ENCODE assay signal across 26 cellular contexts in the genomic region with DNA sequence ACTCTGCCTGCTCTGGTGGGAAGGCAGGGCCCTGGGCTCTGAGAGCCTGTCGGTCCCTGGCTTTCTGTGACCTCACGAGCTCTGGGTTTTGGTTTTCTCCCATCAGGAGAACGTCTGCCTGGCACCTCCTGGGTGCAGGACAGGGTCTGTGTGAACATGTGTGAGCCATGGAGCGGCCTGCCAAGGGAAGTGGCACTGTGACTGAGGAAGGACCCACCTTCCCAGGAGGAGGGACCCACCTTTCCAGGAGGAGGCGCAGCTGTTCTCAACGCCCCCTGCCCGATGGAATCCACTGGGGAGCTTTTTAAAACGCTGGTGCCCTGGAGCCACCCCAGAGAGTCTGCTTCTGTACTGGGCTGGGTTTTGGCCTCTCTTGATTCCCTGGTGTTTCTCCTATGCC.
A peak's percentile ranks its signal among the peaks of the same experiment; 100 is the strongest.
DNase-seq lines count a peak whose midpoint lies in the region; ATAC-seq and TF ChIP-seq lines count a peak whose summit lies in the region.
"Had no signal": no experiment of that assay in that cellular context is flagged by ENCODE, and none has a peak within 500 bp of the region (broad histone marks: within the 10 kb centered on the region; RNA-seq: fewer than 3 reads in every experiment).

No MANE protein-coding gene starts in this region.

- H2AFZ ChIP-seq in Loucy (ENCODE audit: low read length), result peak overlapping the region; percentile 15; the same call in 1 of the 2 replicates

- peak overlapping the region; percentile 43 for H3K4me3 Mint-ChIP-seq in glutamatergic neuron (ENCODE audit: unreplicated experiment)
- no peak overlapping the region for H3K4me3 Mint-ChIP-seq in progenitor cell of endocrine pancreas (ENCODE audit: low read depth)
- H3K4me3 Mint-ChIP-seq: activated CD4-positive, alpha-beta T cell treated with anti-CD3 and anti-CD28 coated beads for 36 hours; activated T-cell treated with anti-CD3 and anti-CD28 coated beads, Interleukin-2, amount 50 U/mL, for 4 hours; T-cell had no signal

- no peak overlapping the region for H3K4me3 ChIP-seq in AG04450 (ENCODE audit: low read depth, low read length)
- no peak overlapping the region for H3K4me3 ChIP-seq in Loucy (ENCODE audit: low read length, poor library complexity, severe bottlenecking)
- H3K4me3 ChIP-seq: lower lobe of right lung, stomach, upper lobe of right lung had no signal

- H3K79me2 ChIP-seq in Loucy (ENCODE audit: insufficient read depth, low read length), result no peaks in the 10 kb centered on the region

- H3K9ac ChIP-seq in Loucy (ENCODE audit: low read depth, low read length, poor library complexity, severe bottlenecking), result no peak overlapping the region

- no peak overlapping the region for H3K4me2 ChIP-seq in Loucy (ENCODE audit: low read depth, low read length, poor library complexity, severe bottlenecking)

- H3K36me3 ChIP-seq in Loucy (ENCODE audit: insufficient read depth, low read length), result no peaks in the 10 kb centered on the region
- H3K36me3 ChIP-seq: lower lobe of right lung, stomach, upper lobe of right lung had no signal

- H3K27me3 Mint-ChIP-seq in glutamatergic neuron (ENCODE audit: unreplicated experiment), result peaks cover 11% of the 10 kb centered on the region
- peaks cover 75% of the 10 kb centered on the region for H3K27me3 Mint-ChIP-seq in progenitor cell of endocrine pancreas
- H3K27me3 Mint-ChIP-seq: activated CD4-positive, alpha-beta T cell treated with anti-CD3 and anti-CD28 coated beads for 36 hours had no signal

- no peaks in the 10 kb centered on the region for H3K27me3 ChIP-seq in AG04450 (ENCODE audit: control insufficient read depth, insufficient read depth, low read length)
- H3K27me3 ChIP-seq in Loucy (ENCODE audit: insufficient read depth, low read length, poor library complexity, severe bottlenecking), result no peaks in the 10 kb centered on the region
- H3K27me3 ChIP-seq: stomach, upper lobe of right lung had no signal

- POLR2A ChIA-PET in AG04450 (lab: Yijun Ruan, JAX), result interaction anchor here (1.1 kb wide), 1 partner anchor 78 kb away, joined by 4 read pairs; no protein-coding TSS in a partner anchor
- POLR2A ChIA-PET in RWPE1 (lab: Yijun Ruan, JAX; ENCODE audit: low non-redundant PET), result no interaction called here

- H3K27ac ChIP-seq in AG04450 (ENCODE audit: low read depth, low read length) (peak overlapping the region; percentile 12), RWPE1 (no peak overlapping the region)
- H3K27ac ChIP-seq: HL-60, lower lobe of right lung, stomach had no signal

- H3K36me3 Mint-ChIP-seq in glutamatergic neuron (ENCODE audit: unreplicated experiment) (no peaks in the 10 kb centered on the region), progenitor cell of endocrine pancreas (ENCODE audit: insufficient read depth) (no peaks in the 10 kb centered on the region)
- H3K36me3 Mint-ChIP-seq: T-cell had no signal

- no peaks in the 10 kb centered on the region for H3F3A ChIP-seq in Loucy (ENCODE audit: low read depth)

- TF ChIP-seq CTCF in AG04450 (IDR thresholded peaks at IDR 0.05; ENCODE audit: low read depth, low read length) (peak; percentile 9; the same call in 1 of the 2 replicates), Loucy (conservative IDR thresholded peaks at IDR 0.05; ENCODE audit: low read length) (no peak), glutamatergic neuron (IDR thresholded peaks at IDR 0.05; ENCODE audit: partially characterized antibody, unreplicated experiment) (no peak), progenitor cell of endocrine pancreas (IDR thresholded peaks at IDR 0.05; ENCODE audit: unreplicated experiment) (no peak), RWPE1 (conservative IDR thresholded peaks at IDR 0.05; ENCODE audit: low read depth) (no peak)

- peak overlapping the region; percentile 33 for H3K27ac Mint-ChIP-seq in glutamatergic neuron (ENCODE audit: unreplicated experiment)
- H3K27ac Mint-ChIP-seq in progenitor cell of endocrine pancreas, result peak overlapping the region; percentile 52
- H3K27ac Mint-ChIP-seq: activated CD4-positive, alpha-beta T cell treated with anti-CD3 and anti-CD28 coated beads for 36 hours; T-cell had no signal

- H3K4me1 Mint-ChIP-seq in glutamatergic neuron (ENCODE audit: low read depth, unreplicated experiment) (peaks cover 52% of the 10 kb centered on the region), progenitor cell of endocrine pancreas (ENCODE audit: low read depth) (peaks cover 3% of the 10 kb centered on the region)
- H3K4me1 Mint-ChIP-seq: activated CD4-positive, alpha-beta T cell treated with anti-CD3 and anti-CD28 coated beads for 36 hours; T-cell had no signal

- CTCF ChIA-PET in AG04450 (lab: Charles Lee), result no interaction called here
- CTCF ChIA-PET in RWPE1 (lab: Yijun Ruan, JAX), result no interaction called here

- no peaks in the 10 kb centered on the region for H3K9me2 ChIP-seq in Loucy (replicated peaks; ENCODE audit: low read depth, low read length)

- peaks cover 3% of the 10 kb centered on the region for H3K4me1 ChIP-seq in Loucy (ENCODE audit: insufficient read depth, low read length, poor library complexity, severe bottlenecking)
- H3K4me1 ChIP-seq: lower lobe of right lung, upper lobe of right lung had no signal

- DNase-seq in AG04450 (ENCODE audit: low read depth, low spot score), result no peak
- DNase-seq in glutamatergic neuron, result no peak
- no peak for DNase-seq in progenitor cell of endocrine pancreas (ENCODE audit: low spot score, unreplicated experiment)
- DNase-seq in stimulated activated CD8-positive, alpha-beta memory T cell treated with anti-CD3 and anti-CD28 coated beads, Interleukin-4, amount 100 ng/mL, for 48 hours, result no peak
- no peak for DNase-seq in CD1c-positive myeloid dendritic cell (ENCODE audit: extremely low spot score)
- no peak for DNase-seq in RWPE1 (ENCODE audit: low spot score)
- DNase-seq: activated CD4-positive, alpha-beta T cell treated with anti-CD3 and anti-CD28 coated beads for 36 hours; activated CD8-positive, alpha-beta memory T cell treated with anti-CD3 and anti-CD28 coated beads for 24 hours; activated naive CD4-positive, alpha-beta T cell; activated T-cell treated with anti-CD3 and anti-CD28 coated beads, Interleukin-2, amount 50 U/mL, for 4 hours; cerebellar nuclear complex; erythroblast; foreskin melanocyte; hypothalamus; lower lobe of right lung; NCI-H1105 treated with DMSO at 0.1 percent for 48 hours; NCI-H2081 treated with DMSO at 0.1 percent for 48 hours; occipital lobe; SHP77 treated with DMSO at 0.1 percent for 48 hours; stimulated activated CD4-positive, alpha-beta T cell treated with anti-CD3 and anti-CD28 coated beads, Interleukin-12 subunit alpha, Interleukin-12 subunit beta, amount 100 ng/mL, for 4 hours; stomach; T-cell; upper lobe of right lung had no signal

- H3K9me3 Mint-ChIP-seq in glutamatergic neuron (ENCODE audit: unreplicated experiment) (peaks cover 9% of the 10 kb centered on the region), progenitor cell of endocrine pancreas (ENCODE audit: low read depth) (no peaks in the 10 kb centered on the region)
- H3K9me3 Mint-ChIP-seq: activated T-cell treated with anti-CD3 and anti-CD28 coated beads, Interleukin-2, amount 50 U/mL, for 4 hours; T-cell had no signal

- no peaks in the 10 kb centered on the region for H3K9me3 ChIP-seq in AG04450 (ENCODE audit: control insufficient read depth, insufficient read depth, low read length)
- no peaks in the 10 kb centered on the region for H3K9me3 ChIP-seq in Loucy (ENCODE audit: insufficient read depth, low read depth, low read length)
- H3K9me3 ChIP-seq: lower lobe of right lung, stomach, upper lobe of right lung had no signal

- no peak for ATAC-seq in GM21619 (IDR thresholded peaks at IDR 0.05; ENCODE audit: unreplicated experiment)
- ATAC-seq: activated CD4-positive, alpha-beta T cell treated with anti-CD3 and anti-CD28 coated beads for 36 hours; activated T-cell treated with anti-CD3 and anti-CD28 coated beads, Interleukin-2, amount 50 U/mL, for 4 hours; lower lobe of right lung; T-cell; upper lobe of right lung had no signal

- H4K20me1 ChIP-seq in Loucy (ENCODE audit: insufficient read depth, low read length, poor library complexity, severe bottlenecking), result no peaks in the 10 kb centered on the region
